In the genomic region with DNA sequence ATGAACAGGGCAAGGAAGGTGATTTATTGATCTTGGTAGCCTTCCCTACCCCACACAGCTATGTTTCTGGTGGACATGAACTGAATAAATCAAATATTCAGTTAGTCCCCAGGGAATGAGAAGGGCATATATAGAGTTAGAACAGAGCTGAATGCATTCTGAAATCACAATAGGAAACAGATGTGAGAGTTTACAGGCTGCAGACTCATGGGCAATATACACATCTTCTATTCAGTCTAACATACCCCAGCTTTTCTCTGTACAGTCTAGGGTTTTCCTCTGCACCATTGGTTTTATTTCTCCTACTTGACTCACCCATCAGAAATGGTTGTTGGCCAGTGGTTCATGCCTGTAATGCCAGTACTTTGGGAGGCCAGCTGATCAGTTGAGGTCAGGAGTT, we compare ENCODE assay signal across 20 cellular contexts. TPM values are rescaled to one million over a fixed set of nuclear protein-coding genes. Genes with fewer than 3 reads are reported as not detected.
DNase-seq lines count a peak whose midpoint lies in the region; ATAC-seq, FAIRE-seq and TF ChIP-seq lines count a peak whose summit lies in the region.
"Had no signal": no experiment of that assay in that cellular context is flagged by ENCODE, and none has a peak within 500 bp of the region (broad histone marks: within the 10 kb centered on the region; RNA-seq: fewer than 3 reads in every experiment).

No MANE protein-coding gene starts in this region.

- H3K9me2 ChIP-seq in hepatocyte (replicated peaks; ENCODE audit: insufficient read depth), result no peaks in the 10 kb centered on the region

- FAIRE-seq in K562 (lab: Jason Lieb, UNC), result no peak
- FAIRE-seq: A549, D721Med, GM18507, HTR-8/SVneo had no signal

- TF ChIP-seq CTCF in K562 (IDR thresholded peaks at IDR 0.05 in 2 of 3, conservative IDR thresholded peaks at IDR 0.05 in 1 of 3; ENCODE audit: insufficient read depth in 2 of 3, low read depth in 1 of 3, low read length in 3 of 3), result no peak
- TF ChIP-seq CTCF in hepatocyte (IDR thresholded peaks at IDR 0.05; ENCODE audit: poor library complexity), result no peak

- TF ChIP-seq RAD21 in K562 (CRISPR knock-in tag; conservative IDR thresholded peaks at IDR 0.05 in 1 of 2, IDR thresholded peaks at IDR 0.05 in 1 of 2), result no peak

- H3K36me3 ChIP-seq in K562 (ENCODE audit: control insufficient read depth, insufficient read depth, low read length), result no peaks in the 10 kb centered on the region
- H3K36me3 ChIP-seq in hepatocyte (replicated peaks; ENCODE audit: insufficient read depth, low read depth), result no peaks in the 10 kb centered on the region

- no peak for TF ChIP-seq POLR2A in K562 (conservative IDR thresholded peaks at IDR 0.05)

- POLR2A ChIA-PET in K562 (lab: Yijun Ruan, JAX), result interaction anchor here (0.6 kb wide), 1 partner anchor 13 kb away, joined by 4 read pairs; no protein-coding TSS in a partner anchor

- no peaks in the 10 kb centered on the region for H4K20me1 ChIP-seq in K562 (replicated peaks; ENCODE audit: control insufficient read depth, insufficient read depth, low read length)
- no peaks in the 10 kb centered on the region for H4K20me1 ChIP-seq in hepatocyte (ENCODE audit: insufficient read depth, poor library complexity, severe bottlenecking)

- H2AFZ ChIP-seq in K562 (ENCODE audit: low read depth, low read length) (peak overlapping the region; percentile 64), hepatocyte (no peak overlapping the region)

- H3K79me2 ChIP-seq in K562 (ENCODE audit: control insufficient read depth, insufficient read depth, low read length) (no peaks in the 10 kb centered on the region), hepatocyte (no peaks in the 10 kb centered on the region)

- no peak overlapping the region for H3K9ac ChIP-seq in K562 (ENCODE audit: insufficient read depth in 1 of 2, low read depth in 2 of 2, low read length in 2 of 2)

- no TSS peak for BruUV-seq in K562 (replicated peaks; lab: Mats Ljungman, UMichigan)

- peaks cover 2% of the 10 kb centered on the region for H3K9me3 ChIP-seq in K562 (replicated peaks; ENCODE audit: control insufficient read depth, insufficient read depth, low read depth, low read length)
- H3K9me3 ChIP-seq in hepatocyte (ENCODE audit: low read depth), result no peaks in the 10 kb centered on the region

- H3K27me3 ChIP-seq in K562 (ENCODE audit: control insufficient read depth in 2 of 2, insufficient read depth in 2 of 2, low read length in 2 of 2) (no peaks in the 10 kb centered on the region), hepatocyte (no peaks in the 10 kb centered on the region)

- in situ Hi-C loops in K562 (cut with MboI), result no loop called here

- H3K4me2 ChIP-seq in K562 (ENCODE audit: insufficient read depth, low read length) (no peak overlapping the region), hepatocyte (no peak overlapping the region)
- H3K4me2 ChIP-seq: A549 had no signal

- ATAC-seq in K562, result 0 out of 3 replicates have a peak, but pooled peaks have one; percentile 18
- ATAC-seq: A549; CD8-positive, alpha-beta T cell; HCT116; Right ventricle myocardium inferior had no signal

- peak; percentile 53 for DNase-seq in AG08395 (ENCODE audit: low spot score)
- peak; percentile 8 for DNase-seq in HCEC 1CT
- DNase-seq in K562 (ENCODE audit: extremely low read depth in 1 of 4, low spot score in 3 of 4), result no peak
- DNase-seq in iris pigment epithelial cell (ENCODE audit: low read depth), result peak; percentile 29
- no peak for DNase-seq in hepatocyte (ENCODE audit: low spot score)
- no peak for DNase-seq in posterior cingulate gyrus
- DNase-seq in cardiac septum (ENCODE audit: low spot score), result no peak
- no peak for DNase-seq in glomerular visceral epithelial cell (ENCODE audit: extremely low spot score)
- DNase-seq: CD8-positive, alpha-beta T cell; DND-41; KG1; NCI-H1092; NCI-H2107; NCI-H226 had no signal

- no peaks in the 10 kb centered on the region for H3K9me1 ChIP-seq in K562 (ENCODE audit: control insufficient read depth, insufficient read depth, low read length)

- no peak overlapping the region for H3K27ac ChIP-seq in K562 (ENCODE audit: extremely low read depth, low read depth, low read length)
- no peak overlapping the region for H3K27ac ChIP-seq in hepatocyte
- H3K27ac ChIP-seq: A549 had no signal

- CTCF ChIA-PET in K562 (lab: Yijun Ruan, JAX; ENCODE audit: low intra/inter-chr PET ratio), result no interaction called here

- no peak overlapping the region for H3K4me3 ChIP-seq in K562
- no peak overlapping the region for H3K4me3 ChIP-seq in hepatocyte
- H3K4me3 ChIP-seq: A549 had no signal

- intact Hi-C loops in K562 (cut with micrococcal nuclease) (no loop called here), posterior cingulate gyrus (cut with DNase I) (no loop called here), cardiac septum (cut with DNase I) (no loop called here)

- no peak for TF ChIP-seq EP300 in K562 (IDR thresholded peaks at IDR 0.05; ENCODE audit: low read length)

- H3K4me1 ChIP-seq in K562 (replicated peaks in 1 of 2; ENCODE audit: control insufficient read depth in 2 of 2, insufficient read depth in 2 of 2, low read length in 2 of 2), result peaks cover 3 to 16% of the 10 kb centered on the region in 2 experiments; a peak in 3 of 5 replicates
- H3K4me1 ChIP-seq in hepatocyte (ENCODE audit: insufficient read depth), result no peaks in the 10 kb centered on the region

TF ChIP-seq in K562, 482 proteins besides CTCF, POLR2A, EP300 and RAD21 (continues in another document):
- TF ChIP-seq ZNF707 (CRISPR knock-in tag; conservative IDR thresholded peaks at IDR 0.05), result no peak
- TF ChIP-seq, protein P1, sequence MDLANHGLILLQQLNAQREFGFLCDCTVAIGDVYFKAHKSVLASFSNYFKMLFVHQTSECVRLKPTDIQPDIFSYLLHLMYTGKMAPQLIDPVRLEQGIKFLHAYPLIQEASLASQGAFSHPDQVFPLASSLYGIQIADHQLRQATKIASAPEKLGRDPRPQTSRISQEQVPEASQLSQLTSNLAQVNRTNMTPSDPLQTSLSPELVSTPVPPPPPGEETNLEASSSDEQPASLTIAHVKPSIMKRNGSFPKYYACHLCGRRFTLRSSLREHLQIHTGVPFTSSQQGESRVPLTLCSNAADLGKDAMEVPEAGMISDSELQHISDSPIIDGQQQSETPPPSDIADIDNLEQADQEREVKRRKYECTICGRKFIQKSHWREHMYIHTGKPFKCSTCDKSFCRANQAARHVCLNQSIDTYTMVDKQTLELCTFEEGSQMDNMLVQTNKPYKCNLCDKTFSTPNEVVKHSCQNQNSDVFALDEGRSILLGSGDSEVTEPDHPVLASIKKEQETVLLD (IDR thresholded peaks at IDR 0.05), result no peak
- no peak for TF ChIP-seq CBX1 (IDR thresholded peaks at IDR 0.05; ENCODE audit: low read depth)
- TF ChIP-seq NFATC3 (IDR thresholded peaks at IDR 0.05), result no peak
- no peak for TF ChIP-seq PPARD (CRISPR knock-in tag; IDR thresholded peaks at IDR 0.05)
- no peak for TF ChIP-seq ZNF24 (IDR thresholded peaks at IDR 0.05)
- no peak for TF ChIP-seq MEF2D (tag; conservative IDR thresholded peaks at IDR 0.05; ENCODE audit: low read depth)
- TF ChIP-seq PHF20 (IDR thresholded peaks at IDR 0.05; ENCODE audit: partially characterized antibody), result no peak
- no peak for TF ChIP-seq SMARCB1 (IDR thresholded peaks at IDR 0.05; ENCODE audit: insufficient read length, low read depth)
- TF ChIP-seq HDAC6 (IDR thresholded peaks at IDR 0.05; ENCODE audit: low read depth, low read length), result no peak
- TF ChIP-seq NR2C2 (CRISPR knock-in tag; IDR thresholded peaks at IDR 0.05), result no peak
- no peak for TF ChIP-seq NR2C2 (tag; IDR thresholded peaks at IDR 0.05)

RNA-seq across cellular contexts. Expression of a gene that starts 7.3 kb away (rescaled TPM):
- 42.7 and 128 TPM in 2 replicates for total RNA-seq in K562 (2011; cell fraction: chromatin; rRNA removed; ENCODE audit: low replicate concordance)
- 25.8 and 32.5 TPM in 2 replicates for total RNA-seq in K562 (2011; cell fraction: nucleolus; rRNA removed)
- 46.3 and 62.1 TPM in 2 replicates for total RNA-seq in K562 (2011; cell fraction: nucleoplasm; rRNA removed)
- total RNA-seq in K562 (2014; rRNA removed), result 24.6 and 25.8 TPM in 2 replicates
- 35.0 and 38.5 TPM in 2 replicates for total RNA-seq in K562 (2014; rRNA removed; fragmentation: Illumina TruSeq; extraction: Trizol)
- total RNA-seq in K562 (2015; rRNA removed; fragmentation: Illumina TruSeq; extraction: Trizol), result 29.1 and 32.7 TPM in 2 replicates
- 24.4 and 25.0 TPM in 2 replicates for total RNA-seq in K562 (2021)
- 48.8 and 54.6 TPM in 2 replicates for polyA plus RNA-seq in K562 (2011; rRNA removed)
- 13.2 and 34.8 TPM in 2 replicates for polyA plus RNA-seq in K562 (2011; cell fraction: cytosol; rRNA removed)
- polyA plus RNA-seq in K562 (2011; cell fraction: nucleus; rRNA removed), result 83.4 and 119 TPM in 2 replicates
- polyA plus RNA-seq in K562 (2012), result 22.5 and 23.5 TPM in 2 replicates
- polyA plus RNA-seq in K562 (2014; fragmentation: Illumina TruSeq; extraction: Trizol), result 29.7 and 34.9 TPM in 2 replicates
- polyA plus RNA-seq in K562 (2014; fragmentation: Nextera tagmentation; extraction: Ambion mirVana), result 10 to 100 TPM; 22.2 to 24.7 TPM
- 30.3 and 30.8 TPM in 2 replicates for polyA plus RNA-seq in K562 (2014; rRNA removed)
- polyA minus RNA-seq in K562 (2011; rRNA and poly(A)+ RNA removed), result 34.8 and 38.8 TPM in 2 replicates
- polyA minus RNA-seq in K562 (2011; cell fraction: cytosol; rRNA and poly(A)+ RNA removed), result 10.6 and 13.2 TPM in 2 replicates
- 14.7 and 29.1 TPM in 2 replicates for polyA minus RNA-seq in K562 (2011; cell fraction: nucleus; rRNA and poly(A)+ RNA removed)
- 16.9 and 23.1 TPM in 2 replicates for total RNA-seq in hepatocyte
- 12.4 and 15.8 TPM in 2 replicates for polyA plus RNA-seq in hepatocyte
- total RNA-seq in cardiac septum, result 19.6 TPM

RNA-seq across cellular contexts. Expression of a gene that starts 25.5 kb away (rescaled TPM):
- 426 and 544 TPM in 2 replicates for total RNA-seq in K562 (2011; cell fraction: chromatin; rRNA removed; ENCODE audit: low replicate concordance)
- 304 and 396 TPM in 2 replicates for total RNA-seq in K562 (2011; cell fraction: nucleolus; rRNA removed)
- total RNA-seq in K562 (2011; cell fraction: nucleoplasm; rRNA removed), result 538 and 566 TPM in 2 replicates
- total RNA-seq in K562 (2014; rRNA removed) (1,828 and 1,851 TPM in 2 replicates), K562 (2014; rRNA removed; fragmentation: Illumina TruSeq; extraction: Trizol) (1,816 and 1,953 TPM in 2 replicates), K562 (2015; rRNA removed; fragmentation: Illumina TruSeq; extraction: Trizol) (1,595 and 1,687 TPM in 2 replicates), K562 (2021) (1,900 and 2,011 TPM in 2 replicates), hepatocyte (292 and 300 TPM in 2 replicates), cardiac septum (344 TPM)
- polyA plus RNA-seq in K562 (2011; rRNA removed) (2,715 and 3,820 TPM in 2 replicates), K562 (2014; fragmentation: Illumina TruSeq; extraction: Trizol) (2,154 and 2,300 TPM in 2 replicates), K562 (2014; fragmentation: Nextera tagmentation; extraction: Ambion mirVana) (1,000 to 10,000 TPM; 3,304 to 3,469 TPM), K562 (2014; rRNA removed) (2,326 and 2,761 TPM in 2 replicates), hepatocyte (660 and 673 TPM in 2 replicates)
- 1,510 and 2,406 TPM in 2 replicates for polyA plus RNA-seq in K562 (2011; cell fraction: cytosol; rRNA removed)
- polyA plus RNA-seq in K562 (2011; cell fraction: nucleus; rRNA removed), result 920 and 1,503 TPM in 2 replicates
- 1,349 and 2,558 TPM in 2 replicates for polyA plus RNA-seq in K562 (2012)
- 3,000 and 3,145 TPM in 2 replicates for polyA minus RNA-seq in K562 (2011; rRNA and poly(A)+ RNA removed)
- 636 and 826 TPM in 2 replicates for polyA minus RNA-seq in K562 (2011; cell fraction: cytosol; rRNA and poly(A)+ RNA removed)
- polyA minus RNA-seq in K562 (2011; cell fraction: nucleus; rRNA and poly(A)+ RNA removed), result 110 and 239 TPM in 2 replicates

Comparison
In these comparisons a context has a peak if more than half of its experiments do, and no peak if none do; other contexts are left out.
1. DNase-seq: peak in AG08395 (single experiment), HCEC 1CT (single experiment) and iris pigment epithelial cell (single experiment); none in K562 (0 of 4), hepatocyte (single experiment), posterior cingulate gyrus (0 of 10), cardiac septum (single experiment) and glomerular visceral epithelial cell (single experiment).